In genomic region chr5:322281-322941, GRCh38 we compare ENCODE assay signal across 9 cellular contexts. TPM values are rescaled to one million over a fixed set of nuclear protein-coding genes. Genes with fewer than 3 reads are reported as not detected.
DNase-seq lines count a peak whose midpoint lies in the region; ATAC-seq and TF ChIP-seq lines count a peak whose summit lies in the region.
"Had no signal": no experiment of that assay in that cellular context is flagged by ENCODE, and none has a peak within 500 bp of the region (broad histone marks: within the 10 kb centered on the region; RNA-seq: fewer than 3 reads in every experiment).

No MANE protein-coding gene starts in this region.

- H3K9me3 Mint-ChIP-seq in osteocyte (ENCODE audit: unreplicated experiment), result no peaks in the 10 kb centered on the region

- no peak overlapping the region for H3K27ac ChIP-seq in brain microvascular endothelial cell
- H3K27ac ChIP-seq: C4-2B had no signal

- peaks cover 4% of the 10 kb centered on the region for H3K27me3 ChIP-seq in brain microvascular endothelial cell (replicated peaks)

- peaks cover 30% of the 10 kb centered on the region for H3K4me1 Mint-ChIP-seq in osteocyte (ENCODE audit: unreplicated experiment)

- DNase-seq in activated CD4-positive, alpha-beta T cell treated with anti-CD3 and anti-CD28 coated beads for 48 hours, result peak; percentile 40
- DNase-seq in activated CD4-positive, alpha-beta T cell treated with anti-CD3 and anti-CD28 coated beads, Interleukin-2, amount 50 U/mL, for 1 hour, result no peak
- no peak for DNase-seq in brain microvascular endothelial cell
- DNase-seq in osteocyte (ENCODE audit: extremely low spot score, unreplicated experiment), result peak; percentile 85
- no peak for DNase-seq in NCI-H146 (lab: John Stamatoyannopoulos, UW)
- DNase-seq in NCI-H446 (lab: John Stamatoyannopoulos, UW), result no peak

- H3K36me3 Mint-ChIP-seq in osteocyte (ENCODE audit: unreplicated experiment), result peaks cover 15% of the 10 kb centered on the region

- H3K4me3 Mint-ChIP-seq in osteocyte (ENCODE audit: unreplicated experiment), result peak overlapping the region; percentile 61

- no peak overlapping the region for H3K27ac Mint-ChIP-seq in osteocyte (ENCODE audit: unreplicated experiment)

- in situ Hi-C loops in brain microvascular endothelial cell (cut with HindIII; ENCODE audit: low pct_ligation_motif_present, low sequenced_read_pairs), result no loop called here

- peak; percentile 20 for ATAC-seq in HG03432 (IDR thresholded peaks at IDR 0.05; ENCODE audit: unreplicated experiment)
- ATAC-seq in GM21576 (IDR thresholded peaks at IDR 0.05; ENCODE audit: unreplicated experiment), result no peak

- H3K27me3 Mint-ChIP-seq in osteocyte (ENCODE audit: unreplicated experiment), result no peaks in the 10 kb centered on the region

- no peaks in the 10 kb centered on the region for H3K36me3 ChIP-seq in brain microvascular endothelial cell (replicated peaks)

- H3K4me3 ChIP-seq in brain microvascular endothelial cell (ENCODE audit: low read depth, low read length), result peak overlapping the region; percentile 64

- TF ChIP-seq CTCF in brain microvascular endothelial cell (IDR thresholded peaks at IDR 0.05; ENCODE audit: low read depth, low read length, missing control alignments) (no peak), osteocyte (IDR thresholded peaks at IDR 0.05) (no peak)

RNA-seq across cellular contexts. Expression of gene AHRR, which starts 0.9 kb away (rescaled TPM):
- 54.9 and 55.8 TPM in 2 replicates for total RNA-seq in osteocyte

RNA-seq across cellular contexts. Expression of gene PDCD6, which starts 51.0 kb away (rescaled TPM):
- 94.7 and 106 TPM in 2 replicates for total RNA-seq in osteocyte

Comparison
In these comparisons a context has a peak if more than half of its experiments do, and no peak if none do; other contexts are left out.
1. DNase-seq: peak in activated CD4-positive, alpha-beta T cell treated with anti-CD3 and anti-CD28 coated beads for 48 hours (single experiment) and osteocyte (single experiment); none in activated CD4-positive, alpha-beta T cell treated with anti-CD3 and anti-CD28 coated beads, Interleukin-2, amount 50 U/mL, for 1 hour (single experiment), brain microvascular endothelial cell (single experiment), NCI-H146 (single experiment) and NCI-H446 (0 of 2).